ENCODE assay signal across 28 cellular contexts in the genomic region with DNA sequence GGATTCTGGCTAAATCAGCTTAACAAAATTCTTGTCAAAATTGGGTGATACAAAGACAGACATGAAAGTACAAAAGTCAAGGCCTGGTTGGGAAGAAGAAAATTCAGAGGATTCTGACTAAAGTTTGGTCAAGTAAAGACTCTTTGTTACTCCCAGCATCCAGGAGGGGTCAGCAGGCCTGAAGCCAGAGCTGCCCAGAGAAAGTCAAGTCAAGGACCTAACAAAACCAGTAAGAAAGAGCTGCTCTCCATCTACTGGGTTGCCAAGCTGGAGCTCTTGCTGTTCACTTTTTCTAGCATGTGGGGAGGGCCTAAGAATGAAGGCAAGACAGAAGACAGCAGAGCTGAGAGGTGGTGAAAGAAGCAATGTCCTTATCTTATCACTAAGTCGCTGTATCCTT.
"Had no signal": no experiment of that assay in that cellular context is flagged by ENCODE, and none has a peak within 500 bp of the region (broad histone marks: within the 10 kb centered on the region; RNA-seq: fewer than 3 reads in every experiment).

No MANE protein-coding gene starts in this region.

- H3K36me3 ChIP-seq: pancreas, prostate gland, stomach, tibial artery, upper lobe of right lung had no signal

- H3K4me1 Mint-ChIP-seq: activated CD4-positive, alpha-beta T cell treated with anti-CD3 and anti-CD28 coated beads, Interleukin-2, amount 10 ng/mL, durations not matched to agents 24 days and 14 days; activated naive CD4-positive, alpha-beta T cell treated with anti-CD3 and anti-CD28 coated beads, Interleukin-2, amount 10 ng/mL, durations not matched to agents 7 days and 5 days; activated naive CD8-positive, alpha-beta T cell treated with anti-CD3 and anti-CD28 coated beads, Interleukin-2, amount 10 ng/mL, durations not matched to agents 7 days and 5 days; naive B cell; stimulated activated naive B cell treated with anti-CD40 and anti-IgM and Interleukin-4, amounts not matched to agents 10 μg/mL and 1 μg/mL and 100 μg/mL, for 72 hours; T-helper 17 cell had no signal

- DNase-seq: activated CD4-positive, alpha-beta memory T cell treated with anti-CD3 and anti-CD28 coated beads for 36 hours; activated CD4-positive, alpha-beta T cell treated with anti-CD3 and anti-CD28 coated beads, Interleukin-2, amount 10 ng/mL, durations not matched to agents 24 days and 14 days; activated CD4-positive, CD25-positive, alpha-beta regulatory T cell treated with anti-CD3 and anti-CD28 coated beads, Interleukin-2, amount 50 U/mL, for 72 hours; activated CD8-positive, alpha-beta memory T cell treated with anti-CD3 and anti-CD28 coated beads, Interleukin-2, amount 50 U/mL, for 4 hours; activated gamma-delta T cell; activated naive CD4-positive, alpha-beta T cell treated with anti-CD3 and anti-CD28 coated beads, Interleukin-2, amount 10 ng/mL, durations not matched to agents 7 days and 5 days; activated naive CD8-positive, alpha-beta T cell treated with anti-CD3 and anti-CD28 coated beads, Interleukin-2, amount 10 ng/mL, durations not matched to agents 7 days and 5 days; activated T-cell treated with anti-CD3 and anti-CD28 coated beads, Interleukin-2, amount 50 U/mL, for 1 hour; amniotic stem cell; central memory CD4-positive, alpha-beta T cell; head of caudate nucleus; hypothalamus; left ventricle myocardium superior; naive B cell; pancreas; retina; small intestine; stimulated activated CD4-positive, alpha-beta T cell treated with anti-CD3 and anti-CD28 coated beads, Interleukin-1b, Interleukin-23, amount 100 ng/mL, for 48 hours; stimulated activated naive B cell treated with anti-CD40 and anti-IgM and Interleukin-4, amounts not matched to agents 10 μg/mL and 1 μg/mL and 100 μg/mL, for 72 hours; stomach; T-helper 17 cell; T1000; tibial artery; upper lobe of right lung had no signal

- H3K27ac ChIP-seq: pancreas, prostate gland, stomach, upper lobe of right lung had no signal

- H3K9me3 Mint-ChIP-seq: activated CD4-positive, alpha-beta memory T cell treated with anti-CD3 and anti-CD28 coated beads for 36 hours; activated CD4-positive, alpha-beta T cell treated with anti-CD3 and anti-CD28 coated beads, Interleukin-2, amount 10 ng/mL, durations not matched to agents 24 days and 14 days; activated naive CD4-positive, alpha-beta T cell treated with anti-CD3 and anti-CD28 coated beads, Interleukin-2, amount 10 ng/mL, durations not matched to agents 7 days and 5 days; activated naive CD8-positive, alpha-beta T cell treated with anti-CD3 and anti-CD28 coated beads, Interleukin-2, amount 10 ng/mL, durations not matched to agents 7 days and 5 days; dendritic cell treated with granulocyte-macrophage colony-stimulating factor and Interleukin-4, amounts not matched to agents 40 ng/mL and 50 ng/mL, for 4 days; stimulated activated naive B cell treated with anti-CD40 and anti-IgM and Interleukin-4, amounts not matched to agents 10 μg/mL and 1 μg/mL and 100 μg/mL, for 72 hours had no signal

- H3K27me3 Mint-ChIP-seq: activated CD4-positive, alpha-beta memory T cell treated with anti-CD3 and anti-CD28 coated beads for 36 hours; activated CD4-positive, alpha-beta T cell treated with anti-CD3 and anti-CD28 coated beads, Interleukin-2, amount 10 ng/mL, durations not matched to agents 24 days and 14 days; activated naive CD4-positive, alpha-beta T cell treated with anti-CD3 and anti-CD28 coated beads, Interleukin-2, amount 10 ng/mL, durations not matched to agents 7 days and 5 days; dendritic cell treated with granulocyte-macrophage colony-stimulating factor and Interleukin-4, amounts not matched to agents 40 ng/mL and 50 ng/mL, for 4 days had no signal

- H3K4me3 ChIP-seq: pancreas, prostate gland, stomach, tibial artery, upper lobe of right lung had no signal

- H3K9me3 ChIP-seq: pancreas, prostate gland, stomach, tibial artery, upper lobe of right lung had no signal

- H3K36me3 Mint-ChIP-seq: activated CD4-positive, alpha-beta memory T cell treated with anti-CD3 and anti-CD28 coated beads for 36 hours; activated naive CD4-positive, alpha-beta T cell treated with anti-CD3 and anti-CD28 coated beads, Interleukin-2, amount 10 ng/mL, durations not matched to agents 7 days and 5 days; activated naive CD8-positive, alpha-beta T cell treated with anti-CD3 and anti-CD28 coated beads, Interleukin-2, amount 10 ng/mL, durations not matched to agents 7 days and 5 days; mesothelial cell of epicardium; naive B cell; stimulated activated naive B cell treated with anti-CD40 and anti-IgM and Interleukin-4, amounts not matched to agents 10 μg/mL and 1 μg/mL and 100 μg/mL, for 72 hours had no signal

- H3K4me3 Mint-ChIP-seq: activated CD4-positive, alpha-beta memory T cell treated with anti-CD3 and anti-CD28 coated beads for 36 hours; activated CD4-positive, alpha-beta T cell treated with anti-CD3 and anti-CD28 coated beads, Interleukin-2, amount 10 ng/mL, durations not matched to agents 24 days and 14 days; activated naive CD4-positive, alpha-beta T cell treated with anti-CD3 and anti-CD28 coated beads, Interleukin-2, amount 10 ng/mL, durations not matched to agents 7 days and 5 days; activated naive CD8-positive, alpha-beta T cell treated with anti-CD3 and anti-CD28 coated beads, Interleukin-2, amount 10 ng/mL, durations not matched to agents 7 days and 5 days; dendritic cell treated with granulocyte-macrophage colony-stimulating factor and Interleukin-4, amounts not matched to agents 40 ng/mL and 50 ng/mL, for 4 days; mesothelial cell of epicardium; naive B cell; stimulated activated naive B cell treated with anti-CD40 and anti-IgM and Interleukin-4, amounts not matched to agents 10 μg/mL and 1 μg/mL and 100 μg/mL, for 72 hours; T-helper 17 cell had no signal

- ATAC-seq: left ventricle myocardium superior; pancreas; sciatic nerve; stimulated activated naive B cell treated with anti-CD40 and anti-IgM and Interleukin-4, amounts not matched to agents 10 μg/mL and 1 μg/mL and 100 μg/mL, for 72 hours; T-helper 17 cell; upper lobe of right lung had no signal

- H3K27me3 ChIP-seq: pancreas, stomach, tibial artery, upper lobe of right lung had no signal

- H3K27ac Mint-ChIP-seq: activated CD4-positive, alpha-beta memory T cell treated with anti-CD3 and anti-CD28 coated beads for 36 hours; activated CD4-positive, alpha-beta T cell treated with anti-CD3 and anti-CD28 coated beads, Interleukin-2, amount 10 ng/mL, durations not matched to agents 24 days and 14 days; activated naive CD4-positive, alpha-beta T cell treated with anti-CD3 and anti-CD28 coated beads, Interleukin-2, amount 10 ng/mL, durations not matched to agents 7 days and 5 days; activated naive CD8-positive, alpha-beta T cell treated with anti-CD3 and anti-CD28 coated beads, Interleukin-2, amount 10 ng/mL, durations not matched to agents 7 days and 5 days; dendritic cell treated with granulocyte-macrophage colony-stimulating factor and Interleukin-4, amounts not matched to agents 40 ng/mL and 50 ng/mL, for 4 days; mesothelial cell of epicardium; naive B cell; stimulated activated naive B cell treated with anti-CD40 and anti-IgM and Interleukin-4, amounts not matched to agents 10 μg/mL and 1 μg/mL and 100 μg/mL, for 72 hours; T-helper 17 cell had no signal

- H3K4me1 ChIP-seq: pancreas, prostate gland, stomach, upper lobe of right lung had no signal
